ENCODE assay signal across 1 cellular context in genomic region chr11:61072316-61073109, GRCh38.
TF ChIP-seq lines count a peak whose summit lies in the region.

No MANE protein-coding gene starts in this region.

TF ChIP-seq in IMR-90, 13 proteins besides CTCF, POLR2A, EP300 and RAD21:
- TF ChIP-seq FOS (IDR thresholded peaks at IDR 0.05; ENCODE audit: low read depth, low read length) = no peak
